Comparison of ENCODE assay signal across 11 cellular contexts in the genomic region with DNA sequence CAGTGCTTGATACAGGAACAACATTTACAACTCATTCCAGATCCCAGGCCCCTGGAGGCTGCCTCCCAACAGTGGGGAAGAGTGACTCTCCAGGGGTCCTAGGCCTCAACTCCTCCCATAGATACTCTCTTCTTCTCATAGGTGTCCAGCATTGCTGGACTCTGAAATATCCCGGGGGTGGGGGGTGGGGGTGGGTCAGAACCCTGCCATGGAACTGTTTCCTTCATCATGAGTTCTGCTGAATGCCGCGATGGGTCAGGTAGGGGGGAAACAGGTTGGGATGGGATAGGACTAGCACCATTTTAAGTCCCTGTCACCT. TPM values are rescaled to one million over a fixed set of nuclear protein-coding genes. Genes with fewer than 3 reads are reported as not detected.
DNase-seq lines count a peak whose midpoint lies in the region; ATAC-seq and TF ChIP-seq lines count a peak whose summit lies in the region.
"Had no signal": no experiment of that assay in that cellular context is flagged by ENCODE, and none has a peak within 500 bp of the region (broad histone marks: within the 10 kb centered on the region; RNA-seq: fewer than 3 reads in every experiment).

No MANE protein-coding gene starts in this region.

- H3K4me1 ChIP-seq in left ventricle myocardium inferior (peaks cover 47% of the 10 kb centered on the region), heart left ventricle (peaks cover 0 to 65% (median 13%) of the 10 kb centered on the region in 12 donors), lower lobe of right lung (peaks cover 44% of the 10 kb centered on the region), uterus (no peaks in the 10 kb centered on the region)
- H3K4me1 ChIP-seq: BE2C had no signal

- peaks cover 56% of the 10 kb centered on the region for H3K4me1 Mint-ChIP-seq in activated T-helper 2 cell treated with anti-CD3 and anti-CD28 coated beads, Interferon-gamma antibody, Interleukin-2, Interleukin-4, amounts not matched to agents 10 μg/mL and 5 μg/mL and 100 μg/mL, durations not matched to agents 14 hours and 24 hours and 36 hours (ENCODE audit: low read depth)

- H3K27me3 ChIP-seq in left ventricle myocardium inferior (ENCODE audit: low read depth) (no peaks in the 10 kb centered on the region), heart left ventricle (no peaks in the 10 kb centered on the region), lower lobe of right lung (ENCODE audit: low read depth) (no peaks in the 10 kb centered on the region), uterus (no peaks in the 10 kb centered on the region)
- H3K27me3 ChIP-seq: BE2C had no signal

- H3K36me3 Mint-ChIP-seq in activated T-helper 2 cell treated with anti-CD3 and anti-CD28 coated beads, Interferon-gamma antibody, Interleukin-2, Interleukin-4, amounts not matched to agents 10 μg/mL and 5 μg/mL and 100 μg/mL, durations not matched to agents 14 hours and 24 hours and 36 hours (ENCODE audit: low read depth) = peaks cover 70% of the 10 kb centered on the region

- H3K9me3 Mint-ChIP-seq in activated T-helper 2 cell treated with anti-CD3 and anti-CD28 coated beads, Interferon-gamma antibody, Interleukin-2, Interleukin-4, amounts not matched to agents 10 μg/mL and 5 μg/mL and 100 μg/mL, durations not matched to agents 14 hours and 24 hours and 36 hours = no peaks in the 10 kb centered on the region

- no peak for ATAC-seq in heart left ventricle
- ATAC-seq in lower lobe of right lung = no peak
- no peak for ATAC-seq in HG03378 (IDR thresholded peaks at IDR 0.05; ENCODE audit: unreplicated experiment)

- WGBS in heart left ventricle, 4 donors = 83 to 90% (median 87%) methylated on average over 3 of the region's 3 CpGs

- H3K27ac Mint-ChIP-seq in activated T-helper 2 cell treated with anti-CD3 and anti-CD28 coated beads, Interferon-gamma antibody, Interleukin-2, Interleukin-4, amounts not matched to agents 10 μg/mL and 5 μg/mL and 100 μg/mL, durations not matched to agents 14 hours and 24 hours and 36 hours = peak overlapping the region; percentile 95

- intact Hi-C loops in left ventricle myocardium inferior (cut with micrococcal nuclease) = no loop called here
- intact Hi-C loops in heart left ventricle (cut with DNase I) = loop anchor here in 9 of 10 donors (5.0 to 10.0 kb wide), 7 partner anchors 33 to 289 kb away; a partner anchor contains a TSS
- intact Hi-C loops in activated T-helper 2 cell treated with anti-CD3 and anti-CD28 coated beads, Interferon-gamma antibody, Interleukin-2, Interleukin-4, amounts not matched to agents 10 μg/mL and 5 μg/mL and 100 μg/mL, durations not matched to agents 14 hours and 24 hours and 36 hours (cut with micrococcal nuclease) = loop anchor here (5.0 kb wide), 2 partner anchors 37 to 262 kb away; no protein-coding TSS in a partner anchor
- intact Hi-C loops in lower lobe of right lung (cut with DNase I) = loop anchor here (10.0 kb wide), 1 partner anchor 119 kb away; no protein-coding TSS in a partner anchor
- intact Hi-C loops in uterus (cut with DNase I; ENCODE audit: low total_unique reads) = loop anchor here (10.0 kb wide), 1 partner anchor 149 kb away; no protein-coding TSS in a partner anchor

- H3K4me3 ChIP-seq in left ventricle myocardium inferior (peak overlapping the region; percentile 98), heart left ventricle (peak overlapping the region in 2 of 12 donors; percentile 2 to 100), lower lobe of right lung (peak overlapping the region; percentile 99), uterus (no peak overlapping the region)

- TF ChIP-seq CTCF in left ventricle myocardium inferior (IDR thresholded peaks at IDR 0.05; ENCODE audit: borderline replicate concordance) (no peak), heart left ventricle (IDR thresholded peaks at IDR 0.05) (no peak), lower lobe of right lung (IDR thresholded peaks at IDR 0.05) (no peak), uterus (IDR thresholded peaks at IDR 0.05) (no peak)

- H3K9me3 ChIP-seq in left ventricle myocardium inferior (replicated peaks) (no peaks in the 10 kb centered on the region), heart left ventricle (no peaks in the 10 kb centered on the region), lower lobe of right lung (no peaks in the 10 kb centered on the region), uterus (no peaks in the 10 kb centered on the region)
- H3K9me3 ChIP-seq: BE2C had no signal

- H3K27ac ChIP-seq in left ventricle myocardium inferior (replicated peaks) (no peak overlapping the region), heart left ventricle (peak overlapping the region in 2 of 12 donors; percentile 2 to 97), lower lobe of right lung (peak overlapping the region; percentile 11), uterus (peak overlapping the region; percentile 91 to 94)

- H3K4me3 Mint-ChIP-seq in activated T-helper 2 cell treated with anti-CD3 and anti-CD28 coated beads, Interferon-gamma antibody, Interleukin-2, Interleukin-4, amounts not matched to agents 10 μg/mL and 5 μg/mL and 100 μg/mL, durations not matched to agents 14 hours and 24 hours and 36 hours (ENCODE audit: low read depth) = peak overlapping the region; percentile 94

- H3K36me3 ChIP-seq in left ventricle myocardium inferior = peaks cover 36% of the 10 kb centered on the region
- H3K36me3 ChIP-seq in heart left ventricle = peaks cover 0 to 60% (median 32%) of the 10 kb centered on the region in 9 donors
- H3K36me3 ChIP-seq in lower lobe of right lung = peaks cover 40% of the 10 kb centered on the region
- no peaks in the 10 kb centered on the region for H3K36me3 ChIP-seq in uterus

- DNase-seq in left ventricle myocardium inferior (no peak), heart left ventricle (no peak), lower lobe of right lung (no peak), uterus (no peak), nucleus accumbens (lab: John Stamatoyannopoulos, UW) (no peak)
- DNase-seq in activated T-helper 2 cell treated with anti-CD3 and anti-CD28 coated beads, Interferon-gamma antibody, Interleukin-2, Interleukin-4, amounts not matched to agents 10 μg/mL and 5 μg/mL and 100 μg/mL, durations not matched to agents 14 hours and 24 hours and 36 hours (ENCODE audit: low spot score) = no peak
- DNase-seq in activated CD4-positive, CD25-positive, alpha-beta regulatory T cell (lab: John Stamatoyannopoulos, UW) = no peak
- DNase-seq: NCI-H1092, NCI-H510A treated with DMSO at 0.1 percent for 48 hours had no signal

- H3K27me3 Mint-ChIP-seq in activated T-helper 2 cell treated with anti-CD3 and anti-CD28 coated beads, Interferon-gamma antibody, Interleukin-2, Interleukin-4, amounts not matched to agents 10 μg/mL and 5 μg/mL and 100 μg/mL, durations not matched to agents 14 hours and 24 hours and 36 hours (ENCODE audit: low read depth) = no peaks in the 10 kb centered on the region

- TF ChIP-seq POLR2A in heart left ventricle (IDR thresholded peaks at IDR 0.05) (no peak), uterus (IDR thresholded peaks at IDR 0.05) (no peak)

RNA-seq across cellular contexts. Expression of a gene that starts 4.2 kb away (rescaled TPM):
- total RNA-seq in left ventricle myocardium inferior = 28.9 TPM
- total RNA-seq in heart left ventricle = 10 to 100 TPM in 6 of 9 donors, 1 to 10 TPM in 3; 7.0 to 81.8 (median 16.0) TPM
- 10 to 100 TPM in 1 of 2 donors, 1 to 10 TPM in 1; 8.2 to 23.1 TPM for polyA plus RNA-seq in heart left ventricle
- total RNA-seq in activated T-helper 2 cell treated with anti-CD3 and anti-CD28 coated beads, Interferon-gamma antibody, Interleukin-2, Interleukin-4, amounts not matched to agents 10 μg/mL and 5 μg/mL and 100 μg/mL, durations not matched to agents 14 hours and 24 hours and 36 hours = 151 and 161 TPM in 2 replicates
- total RNA-seq in lower lobe of right lung = 56.8 TPM
- 10 to 100 TPM in 3 of 4 donors, 1 to 10 TPM in 1; 2.0 to 44.5 (median 28.8) TPM for total RNA-seq in uterus

Comparison
In these comparisons a context has a peak if more than half of its experiments do, and no peak if none do; other contexts are left out.
1. H3K4me3 ChIP-seq: peak in left ventricle myocardium inferior (single experiment) and lower lobe of right lung (single experiment); none in uterus (0 of 2).